ENCODE assay signal across 8 cellular contexts in genomic region chr19:44113784-44114390, GRCh38. TPM values are rescaled to one million over a fixed set of nuclear protein-coding genes. Genes with fewer than 3 reads are reported as not detected.
A peak's percentile ranks its signal among the peaks of the same experiment; 100 is the strongest.
DNase-seq lines count a peak whose midpoint lies in the region; ATAC-seq and TF ChIP-seq lines count a peak whose summit lies in the region.

No MANE protein-coding gene starts in this region.

- WGBS in sigmoid colon, 2 donors: 4% methylated on average over 18 of the region's 18 CpGs

- peaks cover 25% of the 10 kb centered on the region for H3K4me1 Mint-ChIP-seq in activated CD4-positive, alpha-beta memory T cell treated with anti-CD3 and anti-CD28 coated beads, Interleukin-2, amount 10 ng/mL, durations not matched to agents 7 days and 5 days

- H3K27ac ChIP-seq in sigmoid colon: peak overlapping the region; percentile 76 to 83 (median 82)

- no peak for TF ChIP-seq POLR2A in sigmoid colon (IDR thresholded peaks at IDR 0.05)

- no peaks in the 10 kb centered on the region for H3K27me3 Mint-ChIP-seq in activated CD4-positive, alpha-beta memory T cell treated with anti-CD3 and anti-CD28 coated beads, Interleukin-2, amount 10 ng/mL, durations not matched to agents 7 days and 5 days

- H3K27ac Mint-ChIP-seq in activated CD4-positive, alpha-beta memory T cell treated with anti-CD3 and anti-CD28 coated beads, Interleukin-2, amount 10 ng/mL, durations not matched to agents 7 days and 5 days: peak overlapping the region; percentile 65

- peak; percentile 10 for ATAC-seq in HG03045 (IDR thresholded peaks at IDR 0.05; ENCODE audit: unreplicated experiment)
- no peak for ATAC-seq in HG03378 (IDR thresholded peaks at IDR 0.05; ENCODE audit: unreplicated experiment)

- H3K4me3 ChIP-seq in GM08714 (ENCODE audit: low read length): peak overlapping the region; percentile 95
- H3K4me3 ChIP-seq in sigmoid colon: peak overlapping the region; percentile 48 to 79 (median 64)

- intact Hi-C loops in head of caudate nucleus (cut with DNase I) (loop anchor here (1.0 to 5.0 kb wide), 6 partner anchors 20 to 132 kb away; partner anchors contain the start of genes ZNF155, ZNF223, ZNF224 and ZNF226), sigmoid colon (cut with DNase I) (loop anchor here (1.0 to 10.0 kb wide), 10 partner anchors 19 to 241 kb away; partner anchors contain the start of genes ZNF112, ZNF155, ZNF223 and ZNF224)

- no peak for DNase-seq in activated CD4-positive, alpha-beta memory T cell treated with anti-CD3 and anti-CD28 coated beads, Interleukin-2, amount 10 ng/mL, durations not matched to agents 7 days and 5 days
- DNase-seq in head of caudate nucleus (peak in 29 of 42 donors; percentile 2 to 47 (median 18)), sigmoid colon (no peak), kidney glomerular epithelial cell (lab: John Stamatoyannopoulos, UW) (no peak)
- DNase-seq in stimulated activated naive CD4-positive, alpha-beta T cell treated with Interleukin-2 at 50 U/mL for 16 hours (lab: John Stamatoyannopoulos, UW): no peak

- no peak for TF ChIP-seq CTCF in sigmoid colon (IDR thresholded peaks at IDR 0.05)

- peaks cover 0 to 7% (median 2%) of the 10 kb centered on the region in 4 donors for H3K9me3 ChIP-seq in sigmoid colon

- H3K4me3 Mint-ChIP-seq in activated CD4-positive, alpha-beta memory T cell treated with anti-CD3 and anti-CD28 coated beads, Interleukin-2, amount 10 ng/mL, durations not matched to agents 7 days and 5 days: peak overlapping the region; percentile 95

- H3K9me3 Mint-ChIP-seq in activated CD4-positive, alpha-beta memory T cell treated with anti-CD3 and anti-CD28 coated beads, Interleukin-2, amount 10 ng/mL, durations not matched to agents 7 days and 5 days: peaks cover 28% of the 10 kb centered on the region

- POLR2A ChIA-PET in activated CD4-positive, alpha-beta memory T cell treated with anti-CD3 and anti-CD28 coated beads, Interleukin-2, amount 10 ng/mL, durations not matched to agents 7 days and 5 days (lab: Charles Lee): interaction anchor here (0.9 to 1.3 kb wide), 5 partner anchors 20 to 190 kb away, joined by 3 to 4 read pairs (median 3); partner anchors contain the start of genes ZNF224 and ZNF226

- TF ChIP-seq EP300 in sigmoid colon (IDR thresholded peaks at IDR 0.05): no peak

- CTCF ChIA-PET in activated CD4-positive, alpha-beta memory T cell treated with anti-CD3 and anti-CD28 coated beads, Interleukin-2, amount 10 ng/mL, durations not matched to agents 7 days and 5 days (lab: Charles Lee): interaction anchor here (1.1 kb wide), 1 partner anchor 19 kb away, joined by 3 read pairs; no protein-coding TSS in a partner anchor

- H3K36me3 ChIP-seq in sigmoid colon: peaks cover 3 to 45% (median 18%) of the 10 kb centered on the region in 4 donors

- H3K4me1 ChIP-seq in sigmoid colon: peaks cover 0 to 24% (median 20%) of the 10 kb centered on the region in 4 donors

- peaks cover 40% of the 10 kb centered on the region for H3K36me3 Mint-ChIP-seq in activated CD4-positive, alpha-beta memory T cell treated with anti-CD3 and anti-CD28 coated beads, Interleukin-2, amount 10 ng/mL, durations not matched to agents 7 days and 5 days (ENCODE audit: low read depth)

- no peaks in the 10 kb centered on the region for H3K27me3 ChIP-seq in sigmoid colon

RNA-seq across cellular contexts. Expression of gene ZNF225, which starts 0.7 kb away (rescaled TPM):
- total RNA-seq in activated CD4-positive, alpha-beta memory T cell treated with anti-CD3 and anti-CD28 coated beads, Interleukin-2, amount 10 ng/mL, durations not matched to agents 7 days and 5 days: 1 to 10 TPM; 4.5 to 4.7 TPM
- 1 to 10 TPM; 3.0 to 4.9 (median 3.4) TPM for total RNA-seq in sigmoid colon
- polyA plus RNA-seq in sigmoid colon: 1 to 10 TPM in 2 of 3 donors, under 1 TPM in 1; 0.60 to 2.1 (median 1.2) TPM

RNA-seq across cellular contexts. Expression of gene ZNF224, which starts 19.7 kb away (rescaled TPM):
- 10 to 100 TPM; 35.4 to 37.8 TPM for total RNA-seq in activated CD4-positive, alpha-beta memory T cell treated with anti-CD3 and anti-CD28 coated beads, Interleukin-2, amount 10 ng/mL, durations not matched to agents 7 days and 5 days
- 10 to 100 TPM; 16.6 to 23.0 (median 19.6) TPM for total RNA-seq in sigmoid colon
- 10 to 100 TPM in 1 of 3 donors, 1 to 10 TPM in 2; 7.2 to 16.1 (median 7.4) TPM for polyA plus RNA-seq in sigmoid colon

RNA-seq across cellular contexts. Expression of gene ZNF234, which starts 27.5 kb away (rescaled TPM):
- total RNA-seq in activated CD4-positive, alpha-beta memory T cell treated with anti-CD3 and anti-CD28 coated beads, Interleukin-2, amount 10 ng/mL, durations not matched to agents 7 days and 5 days: 10 to 100 TPM; 10.3 to 12.6 TPM
- total RNA-seq in sigmoid colon: 10 to 100 TPM in 1 of 4 donors, 1 to 10 TPM in 3; 5.9 to 19.7 (median 7.9) TPM
- 1 to 10 TPM in 2 of 3 donors, under 1 TPM in 1; 0.92 to 4.0 (median 1.2) TPM for polyA plus RNA-seq in sigmoid colon

RNA-seq across cellular contexts. Expression of gene ZNF284, which starts 41.9 kb away (rescaled TPM):
- 1 to 10 TPM; 1.6 to 1.8 TPM for total RNA-seq in activated CD4-positive, alpha-beta memory T cell treated with anti-CD3 and anti-CD28 coated beads, Interleukin-2, amount 10 ng/mL, durations not matched to agents 7 days and 5 days
- 1 to 10 TPM; 1.8 to 3.6 (median 2.6) TPM for total RNA-seq in sigmoid colon
- under 1 TPM; 0.46 to 0.99 (median 0.60) TPM for polyA plus RNA-seq in sigmoid colon

RNA-seq across cellular contexts. Expression of gene ZNF226, which starts 51.0 kb away (rescaled TPM):
- total RNA-seq in activated CD4-positive, alpha-beta memory T cell treated with anti-CD3 and anti-CD28 coated beads, Interleukin-2, amount 10 ng/mL, durations not matched to agents 7 days and 5 days: 10 to 100 TPM; 17.4 to 18.0 TPM
- total RNA-seq in sigmoid colon: 10 to 100 TPM; 14.4 to 20.2 (median 18.6) TPM
- 10 to 100 TPM; 15.0 to 27.3 (median 16.4) TPM for polyA plus RNA-seq in sigmoid colon

Comparison
In these comparisons a context has a peak if more than half of its experiments do, and no peak if none do; other contexts are left out.
1. DNase-seq: peak in head of caudate nucleus (29 of 42); none in activated CD4-positive, alpha-beta memory T cell treated with anti-CD3 and anti-CD28 coated beads, Interleukin-2, amount 10 ng/mL, durations not matched to agents 7 days and 5 days (single experiment), sigmoid colon (single experiment), stimulated activated naive CD4-positive, alpha-beta T cell treated with Interleukin-2 at 50 U/mL for 16 hours (single experiment) and kidney glomerular epithelial cell (single experiment).